In the genomic region with DNA sequence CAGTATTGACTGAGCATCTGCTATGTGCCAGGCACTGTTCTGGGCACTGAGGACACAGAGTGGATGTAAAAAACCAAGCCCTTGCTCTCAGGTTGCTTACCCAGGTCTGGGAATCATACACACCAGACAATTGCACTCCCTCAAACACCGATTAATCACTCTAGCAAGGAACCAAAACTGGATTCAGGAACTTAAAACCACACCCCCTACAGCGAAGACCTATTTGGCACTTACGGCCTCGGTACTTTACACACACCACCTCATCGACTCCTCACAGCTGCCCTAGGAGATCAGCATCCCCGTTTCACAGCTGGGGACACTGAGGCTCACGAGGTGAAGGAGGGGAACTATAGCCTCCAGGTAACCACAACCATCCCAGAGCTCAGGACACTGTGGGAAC, we compare ENCODE assay signal across 9 cellular contexts. TPM values are rescaled to one million over a fixed set of nuclear protein-coding genes. Genes with fewer than 3 reads are reported as not detected.
DNase-seq lines count a peak whose midpoint lies in the region; ATAC-seq lines count a peak whose summit lies in the region.
"Had no signal": no experiment of that assay in that cellular context is flagged by ENCODE, and none has a peak within 500 bp of the region (broad histone marks: within the 10 kb centered on the region; RNA-seq: fewer than 3 reads in every experiment).

No MANE protein-coding gene starts in this region.

- no peaks in the 10 kb centered on the region for H3K9me3 Mint-ChIP-seq in natural killer cell treated with Interleukin-12 subunit alpha and Interleukin-12 subunit beta and Interleukin-15 and Interleukin-18, amount 100 ng/mL, for 72 hours

- H3K27ac ChIP-seq in duodenal mucosa (ENCODE audit: low read depth, low read length) = no peak overlapping the region

- peak overlapping the region; percentile 99 for H3K4me3 Mint-ChIP-seq in natural killer cell treated with Interleukin-12 subunit alpha and Interleukin-12 subunit beta and Interleukin-15 and Interleukin-18, amount 100 ng/mL, for 72 hours

- H3K36me3 Mint-ChIP-seq in natural killer cell treated with Interleukin-12 subunit alpha and Interleukin-12 subunit beta and Interleukin-15 and Interleukin-18, amount 100 ng/mL, for 72 hours = no peaks in the 10 kb centered on the region

- no peaks in the 10 kb centered on the region for H3K9me3 ChIP-seq in duodenal mucosa (ENCODE audit: control insufficient read depth in 1 of 2, low read length in 2 of 2)

- peaks cover 26 to 34% of the 10 kb centered on the region in 2 donors for H3K4me1 ChIP-seq in duodenal mucosa (ENCODE audit: control insufficient read depth in 1 of 2, insufficient read depth in 2 of 2, low read length in 2 of 2)

- H3K27me3 ChIP-seq in duodenal mucosa (ENCODE audit: control insufficient read depth in 1 of 2, insufficient read depth in 2 of 2, low read length in 2 of 2) = no peaks in the 10 kb centered on the region

- no peaks in the 10 kb centered on the region for H3K27me3 Mint-ChIP-seq in natural killer cell treated with Interleukin-12 subunit alpha and Interleukin-12 subunit beta and Interleukin-15 and Interleukin-18, amount 100 ng/mL, for 72 hours

- H3K27ac Mint-ChIP-seq in natural killer cell treated with Interleukin-12 subunit alpha and Interleukin-12 subunit beta and Interleukin-15 and Interleukin-18, amount 100 ng/mL, for 72 hours = peak overlapping the region in 1 of 2 donors; percentile 94

- DNase-seq in CD1c-positive myeloid dendritic cell (ENCODE audit: extremely low spot score) = peak; percentile 76
- peak; percentile 74 to 79 for DNase-seq in NOMO-1 (lab: John Stamatoyannopoulos, UW; ENCODE audit: unreplicated experiment in 2 of 2)
- no peak for DNase-seq in natural killer cell treated with Interleukin-12 subunit alpha and Interleukin-12 subunit beta and Interleukin-15 and Interleukin-18, amount 100 ng/mL, for 72 hours (ENCODE audit: low spot score)
- no peak for DNase-seq in stimulated activated CD4-positive, alpha-beta T cell treated with anti-CD3 and anti-CD28 coated beads, Interleukin-4, amount 100 ng/mL, for 4 hours
- DNase-seq in foreskin melanocyte = no peak
- DNase-seq: NCI-H2081 had no signal

- H3K4me3 ChIP-seq in duodenal mucosa (ENCODE audit: low read depth in 1 of 2, low read length in 2 of 2) = peak overlapping the region; percentile 91 to 95

- peak overlapping the region; percentile 73 to 79 for H3K9ac ChIP-seq in duodenal mucosa (ENCODE audit: low read depth in 1 of 2, low read length in 2 of 2)

- no peaks in the 10 kb centered on the region for H3K36me3 ChIP-seq in duodenal mucosa (ENCODE audit: control insufficient read depth in 1 of 2, insufficient read depth in 2 of 2, low read length in 2 of 2)

- ATAC-seq in natural killer cell treated with Interleukin-12 subunit alpha and Interleukin-12 subunit beta and Interleukin-15 and Interleukin-18, amount 100 ng/mL, for 72 hours = no peak
- ATAC-seq in GM21526 (IDR thresholded peaks at IDR 0.05; ENCODE audit: low FRiP score, unreplicated experiment) = no peak
- no peak for ATAC-seq in HG03097 (IDR thresholded peaks at IDR 0.05; ENCODE audit: low FRiP score, unreplicated experiment)

- peaks cover 51 to 55% of the 10 kb centered on the region in 2 donors for H3K4me1 Mint-ChIP-seq in natural killer cell treated with Interleukin-12 subunit alpha and Interleukin-12 subunit beta and Interleukin-15 and Interleukin-18, amount 100 ng/mL, for 72 hours (ENCODE audit: low read depth in 2 of 2)

RNA-seq across cellular contexts. Expression of a gene that starts 1.6 kb away (rescaled TPM):
- total RNA-seq in natural killer cell treated with Interleukin-12 subunit alpha and Interleukin-12 subunit beta and Interleukin-15 and Interleukin-18, amount 100 ng/mL, for 72 hours = 10 to 100 TPM; 29.7 to 31.2 TPM

RNA-seq across cellular contexts. Expression of a gene that starts 21.3 kb away (rescaled TPM):
- total RNA-seq in natural killer cell treated with Interleukin-12 subunit alpha and Interleukin-12 subunit beta and Interleukin-15 and Interleukin-18, amount 100 ng/mL, for 72 hours = 10 to 100 TPM; 20.5 to 31.1 TPM

RNA-seq across cellular contexts. Expression of a gene that starts 45.6 kb away (rescaled TPM):
- total RNA-seq in natural killer cell treated with Interleukin-12 subunit alpha and Interleukin-12 subunit beta and Interleukin-15 and Interleukin-18, amount 100 ng/mL, for 72 hours = not detected

Comparison
In these comparisons a context has a peak if more than half of its experiments do, and no peak if none do; other contexts are left out.
1. DNase-seq: peak in CD1c-positive myeloid dendritic cell (single experiment) and NOMO-1 (2 of 2); none in natural killer cell treated with Interleukin-12 subunit alpha and Interleukin-12 subunit beta and Interleukin-15 and Interleukin-18, amount 100 ng/mL, for 72 hours (single experiment), stimulated activated CD4-positive, alpha-beta T cell treated with anti-CD3 and anti-CD28 coated beads, Interleukin-4, amount 100 ng/mL, for 4 hours (0 of 2) and foreskin melanocyte (single experiment).